ENCODE assay signal across 3 cellular contexts in the genomic region with DNA sequence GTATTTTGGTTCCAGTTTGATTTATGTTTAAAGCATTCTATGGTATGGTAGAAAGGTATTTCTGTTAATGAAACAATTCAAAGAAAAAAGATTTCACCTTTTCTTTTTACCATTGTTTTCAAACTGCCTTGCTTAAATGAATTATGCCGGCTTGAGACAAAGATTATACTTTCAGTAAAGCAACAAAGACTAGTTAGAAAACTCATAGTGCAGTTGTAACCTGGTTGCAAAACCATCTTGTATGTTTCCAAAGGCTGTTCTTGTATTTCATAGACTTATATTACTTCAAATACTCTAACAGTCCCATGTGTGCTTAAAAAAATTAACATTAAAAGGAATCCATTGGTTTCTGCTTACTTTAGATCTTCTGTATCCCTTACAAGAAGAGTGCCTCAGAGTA.
A peak's percentile ranks its signal among the peaks of the same experiment; 100 is the strongest.
TF ChIP-seq lines count a peak whose summit lies in the region.

No MANE protein-coding gene starts in this region.

TF ChIP-seq in HepG2, 621 proteins besides CTCF, POLR2A, EP300 and RAD21:
- TF ChIP-seq HNRNPUL1 (IDR thresholded peaks at IDR 0.05; ENCODE audit: low read depth, low read length): 0 out of 2 replicates have a peak, but pooled peaks have one; percentile 19
- no peak for TF ChIP-seq KAT8 (CRISPR knock-in tag; IDR thresholded peaks at IDR 0.05)

TF ChIP-seq in GM12878, 131 proteins besides CTCF, POLR2A, EP300 and RAD21:
- no peak for TF ChIP-seq ASH2L (IDR thresholded peaks at IDR 0.05; ENCODE audit: borderline replicate concordance, low read depth)
- TF ChIP-seq, protein P1, sequence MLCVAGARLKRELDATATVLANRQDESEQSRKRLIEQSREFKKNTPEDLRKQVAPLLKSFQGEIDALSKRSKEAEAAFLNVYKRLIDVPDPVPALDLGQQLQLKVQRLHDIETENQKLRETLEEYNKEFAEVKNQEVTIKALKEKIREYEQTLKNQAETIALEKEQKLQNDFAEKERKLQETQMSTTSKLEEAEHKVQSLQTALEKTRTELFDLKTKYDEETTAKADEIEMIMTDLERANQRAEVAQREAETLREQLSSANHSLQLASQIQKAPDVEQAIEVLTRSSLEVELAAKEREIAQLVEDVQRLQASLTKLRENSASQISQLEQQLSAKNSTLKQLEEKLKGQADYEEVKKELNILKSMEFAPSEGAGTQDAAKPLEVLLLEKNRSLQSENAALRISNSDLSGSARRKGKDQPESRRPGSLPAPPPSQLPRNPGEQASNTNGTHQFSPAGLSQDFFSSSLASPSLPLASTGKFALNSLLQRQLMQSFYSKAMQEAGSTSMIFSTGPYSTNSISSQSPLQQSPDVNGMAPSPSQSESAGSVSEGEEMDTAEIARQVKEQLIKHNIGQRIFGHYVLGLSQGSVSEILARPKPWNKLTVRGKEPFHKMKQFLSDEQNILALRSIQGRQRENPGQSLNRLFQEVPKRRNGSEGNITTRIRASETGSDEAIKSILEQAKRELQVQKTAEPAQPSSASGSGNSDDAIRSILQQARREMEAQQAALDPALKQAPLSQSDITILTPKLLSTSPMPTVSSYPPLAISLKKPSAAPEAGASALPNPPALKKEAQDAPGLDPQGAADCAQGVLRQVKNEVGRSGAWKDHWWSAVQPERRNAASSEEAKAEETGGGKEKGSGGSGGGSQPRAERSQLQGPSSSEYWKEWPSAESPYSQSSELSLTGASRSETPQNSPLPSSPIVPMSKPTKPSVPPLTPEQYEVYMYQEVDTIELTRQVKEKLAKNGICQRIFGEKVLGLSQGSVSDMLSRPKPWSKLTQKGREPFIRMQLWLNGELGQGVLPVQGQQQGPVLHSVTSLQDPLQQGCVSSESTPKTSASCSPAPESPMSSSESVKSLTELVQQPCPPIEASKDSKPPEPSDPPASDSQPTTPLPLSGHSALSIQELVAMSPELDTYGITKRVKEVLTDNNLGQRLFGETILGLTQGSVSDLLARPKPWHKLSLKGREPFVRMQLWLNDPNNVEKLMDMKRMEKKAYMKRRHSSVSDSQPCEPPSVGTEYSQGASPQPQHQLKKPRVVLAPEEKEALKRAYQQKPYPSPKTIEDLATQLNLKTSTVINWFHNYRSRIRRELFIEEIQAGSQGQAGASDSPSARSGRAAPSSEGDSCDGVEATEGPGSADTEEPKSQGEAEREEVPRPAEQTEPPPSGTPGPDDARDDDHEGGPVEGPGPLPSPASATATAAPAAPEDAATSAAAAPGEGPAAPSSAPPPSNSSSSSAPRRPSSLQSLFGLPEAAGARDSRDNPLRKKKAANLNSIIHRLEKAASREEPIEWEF (IDR thresholded peaks at IDR 0.05; ENCODE audit: insufficient replicate concordance, low read depth, low read length): no peak
- TF ChIP-seq ZNF217 (IDR thresholded peaks at IDR 0.05): no peak
- no peak for TF ChIP-seq NRF1 (conservative IDR thresholded peaks at IDR 0.05; ENCODE audit: low read depth, low read length)
- TF ChIP-seq ZNF687 (IDR thresholded peaks at IDR 0.05): no peak
- peak; percentile 88 for TF ChIP-seq NFXL1 (IDR thresholded peaks at IDR 0.05; ENCODE audit: borderline replicate concordance)

TF ChIP-seq in K562, 482 proteins besides CTCF, POLR2A, EP300 and RAD21:
- TF ChIP-seq SAP30 (IDR thresholded peaks at IDR 0.05; ENCODE audit: borderline replicate concordance, insufficient read depth, low read depth, low read length, poor library complexity, severe bottlenecking): no peak
- no peak for TF ChIP-seq TCF3 (CRISPR knock-in tag; IDR thresholded peaks at IDR 0.05)
- peak; percentile 78 for TF ChIP-seq EWSR1 (IDR thresholded peaks at IDR 0.05; ENCODE audit: borderline replicate concordance, low read depth, partially characterized antibody)
- TF ChIP-seq, protein P2, sequence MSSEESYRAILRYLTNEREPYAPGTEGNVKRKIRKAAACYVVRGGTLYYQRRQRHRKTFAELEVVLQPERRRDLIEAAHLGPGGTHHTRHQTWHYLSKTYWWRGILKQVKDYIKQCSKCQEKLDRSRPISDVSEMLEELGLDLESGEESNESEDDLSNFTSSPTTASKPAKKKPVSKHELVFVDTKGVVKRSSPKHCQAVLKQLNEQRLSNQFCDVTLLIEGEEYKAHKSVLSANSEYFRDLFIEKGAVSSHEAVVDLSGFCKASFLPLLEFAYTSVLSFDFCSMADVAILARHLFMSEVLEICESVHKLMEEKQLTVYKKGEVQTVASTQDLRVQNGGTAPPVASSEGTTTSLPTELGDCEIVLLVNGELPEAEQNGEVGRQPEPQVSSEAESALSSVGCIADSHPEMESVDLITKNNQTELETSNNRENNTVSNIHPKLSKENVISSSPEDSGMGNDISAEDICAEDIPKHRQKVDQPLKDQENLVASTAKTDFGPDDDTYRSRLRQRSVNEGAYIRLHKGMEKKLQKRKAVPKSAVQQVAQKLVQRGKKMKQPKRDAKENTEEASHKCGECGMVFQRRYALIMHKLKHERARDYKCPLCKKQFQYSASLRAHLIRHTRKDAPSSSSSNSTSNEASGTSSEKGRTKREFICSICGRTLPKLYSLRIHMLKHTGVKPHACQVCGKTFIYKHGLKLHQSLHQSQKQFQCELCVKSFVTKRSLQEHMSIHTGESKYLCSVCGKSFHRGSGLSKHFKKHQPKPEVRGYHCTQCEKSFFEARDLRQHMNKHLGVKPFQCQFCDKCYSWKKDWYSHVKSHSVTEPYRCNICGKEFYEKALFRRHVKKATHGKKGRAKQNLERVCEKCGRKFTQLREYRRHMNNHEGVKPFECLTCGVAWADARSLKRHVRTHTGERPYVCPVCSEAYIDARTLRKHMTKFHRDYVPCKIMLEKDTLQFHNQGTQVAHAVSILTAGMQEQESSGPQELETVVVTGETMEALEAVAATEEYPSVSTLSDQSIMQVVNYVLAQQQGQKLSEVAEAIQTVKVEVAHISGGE (CRISPR knock-in tag; IDR thresholded peaks at IDR 0.05): peak in 1 of 3 experiments; percentile 94; a peak in 2 of 6 replicates
- no peak for TF ChIP-seq SPI1 (IDR thresholded peaks at IDR 0.05; ENCODE audit: borderline replicate concordance, low read depth, low read length)
- TF ChIP-seq, protein P3, sequence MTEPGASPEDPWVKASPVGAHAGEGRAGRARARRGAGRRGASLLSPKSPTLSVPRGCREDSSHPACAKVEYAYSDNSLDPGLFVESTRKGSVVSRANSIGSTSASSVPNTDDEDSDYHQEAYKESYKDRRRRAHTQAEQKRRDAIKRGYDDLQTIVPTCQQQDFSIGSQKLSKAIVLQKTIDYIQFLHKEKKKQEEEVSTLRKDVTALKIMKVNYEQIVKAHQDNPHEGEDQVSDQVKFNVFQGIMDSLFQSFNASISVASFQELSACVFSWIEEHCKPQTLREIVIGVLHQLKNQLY (CRISPR knock-in tag; conservative IDR thresholded peaks at IDR 0.05): no peak
- no peak for TF ChIP-seq SAFB2 (IDR thresholded peaks at IDR 0.05; ENCODE audit: borderline replicate concordance, low read depth, low read length, severe bottlenecking)
- no peak for TF ChIP-seq ZNF592 (IDR thresholded peaks at IDR 0.05)
- no peak for TF ChIP-seq ZNF133 (CRISPR knock-in tag; IDR thresholded peaks at IDR 0.05)
- no peak for TF ChIP-seq KDM4B (IDR thresholded peaks at IDR 0.05; ENCODE audit: borderline replicate concordance in 2 of 2, low read depth in 1 of 2)
- no peak for TF ChIP-seq ZNF140 (CRISPR knock-in tag; IDR thresholded peaks at IDR 0.05)
- TF ChIP-seq RFX7 (CRISPR knock-in tag; IDR thresholded peaks at IDR 0.05): no peak
- no peak for TF ChIP-seq FUS (optimal IDR thresholded peaks at IDR 0.05; ENCODE audit: low read depth, low read length)
- no peak for TF ChIP-seq CBX5 (IDR thresholded peaks at IDR 0.05; ENCODE audit: borderline replicate concordance, low read depth)
- TF ChIP-seq FOXP1 (CRISPR knock-in tag; IDR thresholded peaks at IDR 0.05): no peak
